23 cellular contexts compared by ENCODE assay signal in genomic region chr15:92384391-92384790, GRCh38. TPM values are rescaled to one million over a fixed set of nuclear protein-coding genes. Genes with fewer than 3 reads are reported as not detected.
"Had no signal": no experiment of that assay in that cellular context is flagged by ENCODE, and none has a peak within 500 bp of the region (broad histone marks: within the 10 kb centered on the region; RNA-seq: fewer than 3 reads in every experiment).

No MANE protein-coding gene starts in this region.

- ATAC-seq: activated T-cell treated with anti-CD3 and anti-CD28 coated beads, Interleukin-2, amount 50 U/mL, for 72 hours; gastrocnemius medialis; left lobe of liver; right cardiac atrium; stimulated activated memory B cell treated with anti-CD40 and anti-IgM and Interleukin-4, amounts not matched to agents 10 μg/mL and 1 μg/mL and 100 μg/mL, for 72 hours; T-helper 17 cell had no signal

- H3K4me1 ChIP-seq: ascending aorta, gastrocnemius medialis, prostate gland, upper lobe of left lung had no signal

- H3K4me1 Mint-ChIP-seq: activated naive CD4-positive, alpha-beta T cell treated with anti-CD3 and anti-CD28 coated beads, Interleukin-2, amount 50 U/mL, for 24 hours; naive B cell; stimulated activated memory B cell treated with anti-CD40 and anti-IgM and Interleukin-4, amounts not matched to agents 10 μg/mL and 1 μg/mL and 100 μg/mL, for 72 hours had no signal

- H3K36me3 Mint-ChIP-seq: activated naive CD4-positive, alpha-beta T cell treated with anti-CD3 and anti-CD28 coated beads, Interleukin-2, amount 50 U/mL, for 24 hours; naive B cell; stimulated activated memory B cell treated with anti-CD40 and anti-IgM and Interleukin-4, amounts not matched to agents 10 μg/mL and 1 μg/mL and 100 μg/mL, for 72 hours had no signal

- H3K36me3 ChIP-seq: ascending aorta, gastrocnemius medialis, prostate gland, thoracic aorta, upper lobe of left lung had no signal

- H3K4me3 ChIP-seq: ascending aorta, gastrocnemius medialis, lung, prostate gland, thoracic aorta, upper lobe of left lung had no signal

- H3K27me3 ChIP-seq: ascending aorta, upper lobe of left lung had no signal

- H3K9me3 ChIP-seq: ascending aorta, gastrocnemius medialis, prostate gland, thoracic aorta, upper lobe of left lung had no signal

- H3K27ac ChIP-seq: ascending aorta, gastrocnemius medialis, prostate gland, thoracic aorta, upper lobe of left lung, VCaP had no signal

- H3K4me3 Mint-ChIP-seq: activated naive CD4-positive, alpha-beta T cell treated with anti-CD3 and anti-CD28 coated beads, Interleukin-2, amount 50 U/mL, for 24 hours; activated T-cell treated with anti-CD3 and anti-CD28 coated beads, Interleukin-2, amount 50 U/mL, for 72 hours; naive B cell; stimulated activated memory B cell treated with anti-CD40 and anti-IgM and Interleukin-4, amounts not matched to agents 10 μg/mL and 1 μg/mL and 100 μg/mL, for 72 hours had no signal

- H3K27ac Mint-ChIP-seq: activated naive CD4-positive, alpha-beta T cell treated with anti-CD3 and anti-CD28 coated beads, Interleukin-2, amount 50 U/mL, for 24 hours; activated T-cell treated with anti-CD3 and anti-CD28 coated beads, Interleukin-2, amount 50 U/mL, for 72 hours; naive B cell; stimulated activated memory B cell treated with anti-CD40 and anti-IgM and Interleukin-4, amounts not matched to agents 10 μg/mL and 1 μg/mL and 100 μg/mL, for 72 hours; T-helper 17 cell had no signal

- DNase-seq: activated CD4-positive, CD25-positive, alpha-beta regulatory T cell treated with anti-CD3 and anti-CD28 coated beads, Interleukin-2, amount 50 U/mL, for 72 hours; activated CD8-positive, alpha-beta memory T cell treated with anti-CD3 and anti-CD28 coated beads for 24 hours; activated gamma-delta T cell; activated T-cell treated with anti-CD3 and anti-CD28 coated beads, Interleukin-2, amount 50 U/mL, for 72 hours; effector CD8-positive, alpha-beta T cell; gastrocnemius medialis; head of caudate nucleus; kidney; naive B cell; right cardiac atrium; small intestine; stimulated activated CD4-positive, alpha-beta T cell treated with anti-CD3 and anti-CD28 coated beads, Interleukin-4, amount 100 ng/mL, for 4 hours; T-helper 17 cell; upper lobe of left lung had no signal

RNA-seq across cellular contexts. Expression of gene ST8SIA2, which starts 9.3 kb away (rescaled TPM):
- total RNA-seq: activated T-cell treated with anti-CD3 and anti-CD28 coated beads, Interleukin-2, amount 50 U/mL, for 72 hours; ascending aorta; bronchial epithelial cell; gastrocnemius medialis; left lobe of liver; T-helper 17 cell; thoracic aorta had no signal
- polyA plus RNA-seq: lung had no signal
